Comparison of ENCODE assay signal across 1 cellular context in genomic region chr4:169045862-169046584, GRCh38.
TF ChIP-seq lines count a peak whose summit lies in the region.

No MANE protein-coding gene starts in this region.

TF ChIP-seq in GM23338, 12 proteins besides CTCF, POLR2A, EP300 and RAD21:
- no peak for TF ChIP-seq ETS1 (IDR thresholded peaks at IDR 0.05)
- no peak for TF ChIP-seq NANOG (IDR thresholded peaks at IDR 0.05; ENCODE audit: borderline replicate concordance)
- TF ChIP-seq CREB1 (CRISPR knock-in tag; IDR thresholded peaks at IDR 0.05; ENCODE audit: low read depth) = no peak
- no peak for TF ChIP-seq REST (IDR thresholded peaks at IDR 0.05; ENCODE audit: unreplicated experiment)
- TF ChIP-seq JUNB (IDR thresholded peaks at IDR 0.05; ENCODE audit: unreplicated experiment) = no peak
- no peak for TF ChIP-seq STAT1 (IDR thresholded peaks at IDR 0.05; ENCODE audit: unreplicated experiment)
